ENCODE assay signal across 8 cellular contexts in the genomic region with DNA sequence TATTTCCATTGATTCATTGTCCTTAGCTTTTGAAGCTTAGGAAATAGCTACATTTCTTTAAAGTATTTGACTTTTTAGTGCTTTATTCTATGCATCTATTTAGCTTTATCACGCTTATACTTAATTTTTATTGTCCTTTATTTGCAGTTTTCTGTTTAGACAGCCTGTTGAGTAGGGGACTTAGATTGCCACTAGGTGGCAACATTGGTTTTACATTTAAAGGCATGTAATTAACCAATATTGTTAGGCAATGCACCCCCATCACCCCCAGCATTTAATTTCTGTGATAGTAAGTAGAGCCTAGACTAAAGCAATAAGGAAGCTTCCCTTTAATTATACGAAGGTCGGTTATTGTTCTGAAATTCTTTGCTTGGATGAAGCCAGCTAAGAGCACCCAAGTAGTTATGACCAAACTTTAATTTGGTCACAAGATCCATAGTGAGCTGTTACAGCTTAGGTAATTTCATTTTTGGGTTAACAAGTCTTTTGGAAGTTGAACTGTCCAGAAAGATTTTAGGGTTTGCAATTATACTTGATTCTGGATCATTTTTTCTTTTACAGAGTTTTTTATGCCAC. TPM values are rescaled to one million over a fixed set of nuclear protein-coding genes. Genes with fewer than 3 reads are reported as not detected.
DNase-seq lines count a peak whose midpoint lies in the region; ATAC-seq and TF ChIP-seq lines count a peak whose summit lies in the region.

No MANE protein-coding gene starts in this region.

- CTCF ChIA-PET in MCF 10A (lab: Yijun Ruan, JAX) = interaction anchor here (0.5 to 16.7 kb wide), 61 partner anchors 8 to 899 kb away, joined by 3 to 378 read pairs (median 4); no protein-coding TSS in a partner anchor

- intact Hi-C loops in Right ventricle myocardium superior (cut with DNase I) (loop anchor here (2.0 to 10.0 kb wide), 2 partner anchors 189 to 509 kb away; no protein-coding TSS in a partner anchor), Right ventricle myocardium inferior (cut with DNase I) (loop anchor here (2.0 to 5.0 kb wide), 3 partner anchors 39 to 506 kb away; partner anchors contain the start of gene B3GLCT), MCF 10A (cut with micrococcal nuclease) (loop anchor here (1.0 to 5.0 kb wide), 4 partner anchors 171 to 561 kb away; no protein-coding TSS in a partner anchor), left colon (cut with DNase I, micrococcal nuclease) (loop anchor here in 1 of 2 donors (5.0 to 10.0 kb wide), 2 partner anchors 186 to 509 kb away; no protein-coding TSS in a partner anchor)

- no TSS peak for BruUV-seq in MCF 10A (replicated peaks; lab: Mats Ljungman, UMichigan)

- no peak overlapping the region for H3K4me3 Mint-ChIP-seq in MCF 10A (ENCODE audit: unreplicated experiment)

- TF ChIP-seq CTCF in MCF 10A (IDR thresholded peaks at IDR 0.05; ENCODE audit: unreplicated experiment) = peak; percentile 42

- H3K36me3 Mint-ChIP-seq in MCF 10A (ENCODE audit: insufficient read depth, unreplicated experiment) = no peaks in the 10 kb centered on the region

- H3K4me1 Mint-ChIP-seq in MCF 10A (ENCODE audit: insufficient read depth, unreplicated experiment) = no peaks in the 10 kb centered on the region

- POLR2A ChIA-PET in MCF 10A (lab: Yijun Ruan, JAX) = interaction anchor here (0.8 to 1.9 kb wide), 3 partner anchors 10 to 190 kb away, joined by 3 to 9 read pairs (median 4); no protein-coding TSS in a partner anchor

- ATAC-seq in Right ventricle myocardium superior (ENCODE audit: poor library complexity) (peak; percentile 65), Right ventricle myocardium inferior (no peak), left colon (peak; percentile 82), GM21619 (IDR thresholded peaks at IDR 0.05; ENCODE audit: unreplicated experiment) (no peak)

- H3K27ac Mint-ChIP-seq in MCF 10A (ENCODE audit: low read depth, unreplicated experiment) = no peak overlapping the region

- no peaks in the 10 kb centered on the region for H3K27me3 Mint-ChIP-seq in MCF 10A (ENCODE audit: insufficient read depth, unreplicated experiment)

- no peaks in the 10 kb centered on the region for H3K9me3 Mint-ChIP-seq in MCF 10A (ENCODE audit: unreplicated experiment)

- DNase-seq in Right ventricle myocardium superior (no peak), Right ventricle myocardium inferior (ENCODE audit: missing footprints) (no peak), NCI-H2227 (lab: John Stamatoyannopoulos, UW; ENCODE audit: unreplicated experiment) (peak; percentile 7), MCF 10A (ENCODE audit: unreplicated experiment) (peak; percentile 53), left colon (no peak), 8988T (no peak)
- no peak for DNase-seq in stimulated activated CD4-positive, alpha-beta T cell treated with anti-CD3 and anti-CD28 coated beads, Interleukin-4, amount 100 ng/mL, for 24 hours

RNA-seq across cellular contexts. Expression of gene B3GLCT, which starts 36.5 kb away (rescaled TPM):
- 14.6 TPM for total RNA-seq in Right ventricle myocardium superior
- 15.4 TPM for total RNA-seq in Right ventricle myocardium inferior
- 1.7 and 1.9 TPM in 2 replicates for total RNA-seq in MCF 10A (2022)
- 1 to 10 TPM; 3.9 to 5.0 TPM for total RNA-seq in left colon

Comparison
In these comparisons a context has a peak if more than half of its experiments do, and no peak if none do; other contexts are left out.
1. ATAC-seq: peak in Right ventricle myocardium superior (single experiment) and left colon (single experiment); none in Right ventricle myocardium inferior (single experiment) and GM21619 (single experiment).
2. DNase-seq: peak in NCI-H2227 (single experiment) and MCF 10A (single experiment); none in Right ventricle myocardium superior (single experiment), Right ventricle myocardium inferior (single experiment), left colon (0 of 2), 8988T (single experiment) and stimulated activated CD4-positive, alpha-beta T cell treated with anti-CD3 and anti-CD28 coated beads, Interleukin-4, amount 100 ng/mL, for 24 hours (single experiment).